ENCODE assay signal across 1 cellular context in the genomic region with DNA sequence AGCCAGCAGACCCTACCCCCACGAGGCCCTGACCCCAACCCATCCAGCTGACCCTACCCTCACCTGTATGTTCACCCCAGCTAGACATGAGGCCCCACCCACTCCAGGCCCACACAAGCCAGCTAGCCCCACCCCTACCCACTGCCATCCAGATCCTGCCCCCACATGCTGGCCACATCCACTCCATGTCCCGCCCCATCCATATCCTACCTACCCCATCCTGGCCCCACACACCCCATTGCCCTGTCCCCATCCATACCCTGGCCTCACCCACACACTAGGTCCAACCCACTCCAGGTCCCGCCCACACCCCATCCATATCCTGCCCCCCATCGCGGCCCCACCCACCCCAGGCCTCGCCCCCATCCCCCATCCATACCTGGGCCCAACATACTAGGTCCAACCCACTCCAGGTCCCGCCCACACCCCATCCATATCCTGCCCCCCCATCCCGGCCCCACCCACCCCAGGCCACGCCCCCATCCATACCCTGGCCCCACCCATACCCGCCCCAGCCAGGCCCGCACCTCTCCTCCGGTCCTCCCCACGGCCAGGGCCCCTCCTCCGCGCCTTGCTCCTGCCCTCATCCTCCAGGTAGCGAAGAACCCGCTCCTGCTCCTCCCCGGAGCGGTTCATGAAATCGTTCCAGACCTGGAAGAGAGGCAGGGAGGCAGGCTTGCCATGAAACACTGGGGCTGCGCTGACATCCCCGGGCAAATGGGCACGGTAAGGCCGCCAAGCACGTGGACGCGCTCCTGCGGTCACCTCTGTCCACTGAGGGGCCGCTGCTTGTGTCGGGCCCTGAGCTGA.
TF ChIP-seq lines count a peak whose summit lies in the region.

No MANE protein-coding gene starts in this region.

TF ChIP-seq in HCT116, 20 proteins besides CTCF, POLR2A, EP300 and RAD21 (continued from another document):
- no peak for TF ChIP-seq ZFX (IDR thresholded peaks at IDR 0.05)
- no peak for TF ChIP-seq EZH2 (IDR thresholded peaks at IDR 0.05)
- no peak for TF ChIP-seq POLR2AphosphoS5 (IDR thresholded peaks at IDR 0.05; ENCODE audit: low read depth, low read length)
- no peak for TF ChIP-seq SRF (IDR thresholded peaks at IDR 0.05; ENCODE audit: low read depth)
- TF ChIP-seq EGR1 (IDR thresholded peaks at IDR 0.05; ENCODE audit: low read depth), result no peak
